In the genomic region with DNA sequence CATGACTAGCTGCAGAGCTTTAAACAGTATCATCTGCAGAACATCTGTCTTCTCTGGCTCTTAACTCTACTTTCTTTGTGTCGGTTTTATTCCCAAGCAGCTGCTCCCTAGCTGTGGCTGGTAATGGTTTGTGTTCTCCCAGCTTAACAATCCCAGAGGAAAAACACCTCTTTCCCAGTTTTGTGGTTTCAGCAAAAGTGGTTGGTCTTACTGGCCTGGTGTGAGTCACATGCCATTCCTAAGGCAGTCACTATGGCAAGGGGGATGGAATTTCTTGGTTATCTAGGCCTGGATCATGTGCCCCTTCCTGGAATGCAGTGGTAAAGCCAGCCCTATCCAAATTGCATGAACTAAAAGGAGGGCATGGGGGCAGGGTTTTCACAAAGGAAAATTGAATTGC, we compare ENCODE assay signal across 9 cellular contexts. TPM values are rescaled to one million over a fixed set of nuclear protein-coding genes. Genes with fewer than 3 reads are reported as not detected.
DNase-seq lines count a peak whose midpoint lies in the region; FAIRE-seq and TF ChIP-seq lines count a peak whose summit lies in the region.
"Had no signal": no experiment of that assay in that cellular context is flagged by ENCODE, and none has a peak within 500 bp of the region (broad histone marks: within the 10 kb centered on the region; RNA-seq: fewer than 3 reads in every experiment).

No MANE protein-coding gene starts in this region.

- H3K4me3 ChIP-seq in AG10803 (ENCODE audit: low read length) (no peak overlapping the region), NT2/D1 (ENCODE audit: insufficient read length, low read depth) (no peak overlapping the region), endothelial cell of umbilical vein (replicated peaks in 1 of 3; ENCODE audit: insufficient read depth in 1 of 3, low read depth in 1 of 3, low read length in 3 of 3) (no peak overlapping the region), stomach (no peak overlapping the region)
- H3K4me3 ChIP-seq: prostate gland had no signal

- CTCF ChIA-PET in endothelial cell of umbilical vein (lab: Charles Lee), result interaction anchor here (1.0 to 1.5 kb wide), 7 partner anchors 9 to 50 kb away, joined by 3 to 9 read pairs (median 3); no protein-coding TSS in a partner anchor

- H3K9ac ChIP-seq in NT2/D1 (ENCODE audit: insufficient read length, low read depth) (no peak overlapping the region), endothelial cell of umbilical vein (replicated peaks; ENCODE audit: extremely low read depth, insufficient read depth, low read length) (no peak overlapping the region)

- intact Hi-C loops in endothelial cell of umbilical vein (cut with micrococcal nuclease), result loop anchor here (5.0 kb wide), 1 partner anchor 43 kb away; a partner anchor contains a TSS
- intact Hi-C loops in stomach (cut with DNase I; ENCODE audit: low total_unique reads), result no loop called here

- no peaks in the 10 kb centered on the region for H3K27me3 ChIP-seq in NT2/D1 (ENCODE audit: insufficient read depth, insufficient read length)
- H3K27me3 ChIP-seq in endothelial cell of umbilical vein (ENCODE audit: control insufficient read depth in 2 of 2, insufficient read depth in 2 of 2, low read length in 2 of 2), result no peaks in the 10 kb centered on the region
- H3K27me3 ChIP-seq in stomach, result no peaks in the 10 kb centered on the region

- H3K36me3 ChIP-seq in NT2/D1 (ENCODE audit: insufficient read depth, insufficient read length, low read length), result peaks cover 19% of the 10 kb centered on the region
- H3K36me3 ChIP-seq in endothelial cell of umbilical vein (ENCODE audit: control insufficient read depth in 2 of 2, extremely low read depth in 1 of 2, insufficient read depth in 2 of 2, low read length in 2 of 2), result peaks cover 3 to 6% of the 10 kb centered on the region in 2 experiments
- H3K36me3 ChIP-seq in stomach, result peaks cover 0 to 57% (median 38%) of the 10 kb centered on the region in 4 donors
- H3K36me3 ChIP-seq: prostate gland had no signal

- no peaks in the 10 kb centered on the region for H3K4me1 ChIP-seq in NT2/D1 (ENCODE audit: insufficient read depth, insufficient read length)
- peaks cover 21% of the 10 kb centered on the region for H3K4me1 ChIP-seq in endothelial cell of umbilical vein (ENCODE audit: control insufficient read depth, extremely low read depth, insufficient read depth, low read length)
- H3K4me1 ChIP-seq in stomach, result peaks cover 0 to 38% (median 14%) of the 10 kb centered on the region in 4 donors
- H3K4me1 ChIP-seq: prostate gland had no signal

- POLR2A ChIA-PET in endothelial cell of umbilical vein (lab: Charles Lee), result no interaction called here

- dilution Hi-C loops in endothelial cell of umbilical vein (cut with MboI; ENCODE audit: extremely low pct_ligation_motif_present, low sequenced_read_pairs), result no loop called here

- no peak for TF ChIP-seq CTCF in AG10803 (conservative IDR thresholded peaks at IDR 0.05; ENCODE audit: low read length)
- TF ChIP-seq CTCF in endothelial cell of umbilical vein (IDR thresholded peaks at IDR 0.05; ENCODE audit: extremely low read depth in 1 of 2, insufficient read depth in 1 of 2, low read depth in 1 of 2, low read length in 2 of 2), result no peak
- no peak for TF ChIP-seq CTCF in GM10266 (IDR thresholded peaks at IDR 0.05; ENCODE audit: control insufficient read depth, insufficient read depth, low read depth, missing control alignments)
- no peak for TF ChIP-seq CTCF in stomach (IDR thresholded peaks at IDR 0.05)

- no peak overlapping the region for H2AFZ ChIP-seq in endothelial cell of umbilical vein (ENCODE audit: low read depth, low read length)

- H3K27ac ChIP-seq in endothelial cell of umbilical vein (ENCODE audit: insufficient read depth, low read depth, low read length), result peak overlapping the region; percentile 61
- no peak overlapping the region for H3K27ac ChIP-seq in stomach
- H3K27ac ChIP-seq: prostate gland had no signal

- no peaks in the 10 kb centered on the region for H3K9me1 ChIP-seq in endothelial cell of umbilical vein (replicated peaks; ENCODE audit: control insufficient read depth, extremely low read depth, insufficient read depth, low read length)

- BruUV-seq in endothelial cell of umbilical vein (replicated peaks; lab: Mats Ljungman, UMichigan), result no TSS peak

- no peak for TF ChIP-seq EP300 in stomach (IDR thresholded peaks at IDR 0.05)

- TF ChIP-seq POLR2A in endothelial cell of umbilical vein (IDR thresholded peaks at IDR 0.05; ENCODE audit: low read depth, low read length) (no peak), stomach (IDR thresholded peaks at IDR 0.05) (no peak)

- no peaks in the 10 kb centered on the region for H3K79me2 ChIP-seq in endothelial cell of umbilical vein (ENCODE audit: control insufficient read depth, insufficient read depth, low read length)

- DNase-seq in AG10803 (ENCODE audit: low read depth), result peak; percentile 100
- peak; percentile 55 for DNase-seq in NT2/D1 (ENCODE audit: low read depth, low spot score)
- DNase-seq in endothelial cell of umbilical vein (ENCODE audit: low read depth, low spot score), result peak; percentile 88
- peak; percentile 8 for DNase-seq in midbrain (lab: John Stamatoyannopoulos, UW)
- DNase-seq in stimulated activated CD4-positive, alpha-beta T cell treated with anti-CD3 and anti-CD28 coated beads, Interleukin-2, amount 100 ng/mL, for 24 hours, result no peak
- DNase-seq in GM10266 (ENCODE audit: extremely low spot score), result no peak
- no peak for DNase-seq in MV-4-11 (lab: John Stamatoyannopoulos, UW)
- DNase-seq in stomach, result no peak

- H3K9me3 ChIP-seq in NT2/D1 (ENCODE audit: insufficient read depth, low read length) (no peaks in the 10 kb centered on the region), endothelial cell of umbilical vein (replicated peaks; ENCODE audit: control insufficient read depth, insufficient read depth, low read length) (no peaks in the 10 kb centered on the region), stomach (no peaks in the 10 kb centered on the region)
- H3K9me3 ChIP-seq: prostate gland had no signal

- WGBS in stomach, 5 donors, result 32 to 65% (median 53%) methylated on average over 1 of the region's 1 CpG

- H3K4me2 ChIP-seq in endothelial cell of umbilical vein (ENCODE audit: insufficient read depth, low read length), result peak overlapping the region; percentile 58

- no peaks in the 10 kb centered on the region for H4K20me1 ChIP-seq in endothelial cell of umbilical vein (replicated peaks; ENCODE audit: control insufficient read depth, extremely low read depth, insufficient read depth, low read length)

- FAIRE-seq in endothelial cell of umbilical vein (lab: Jason Lieb, UNC), result peak; percentile 73

TF ChIP-seq in endothelial cell of umbilical vein, 7 proteins besides CTCF, POLR2A, EP300 and RAD21:
- TF ChIP-seq POLR2AphosphoS5 (IDR thresholded peaks at IDR 0.05; ENCODE audit: insufficient read depth, low read depth, low read length), result peak; percentile 42
- TF ChIP-seq FOS (IDR thresholded peaks at IDR 0.05; ENCODE audit: borderline replicate concordance, insufficient read depth, low read length), result peak; percentile 78
- no peak for TF ChIP-seq EZH2 (IDR thresholded peaks at IDR 0.05; ENCODE audit: borderline replicate concordance, low read depth, low read length, severe bottlenecking)
- TF ChIP-seq, protein P1, sequence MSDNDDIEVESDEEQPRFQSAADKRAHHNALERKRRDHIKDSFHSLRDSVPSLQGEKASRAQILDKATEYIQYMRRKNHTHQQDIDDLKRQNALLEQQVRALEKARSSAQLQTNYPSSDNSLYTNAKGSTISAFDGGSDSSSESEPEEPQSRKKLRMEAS (IDR thresholded peaks at IDR 0.05; ENCODE audit: insufficient read depth, insufficient read length), result peak; percentile 56
- peak; percentile 97 for TF ChIP-seq GATA2 (IDR thresholded peaks at IDR 0.05; ENCODE audit: insufficient read depth, insufficient read length, low read depth, low read length)
- no peak for TF ChIP-seq JUN (IDR thresholded peaks at IDR 0.05; ENCODE audit: borderline replicate concordance, insufficient read depth, insufficient read length, low read depth)
- TF ChIP-seq MYC (IDR thresholded peaks at IDR 0.05; ENCODE audit: low read depth, low read length), result no peak

RNA-seq across cellular contexts. Expression of a gene that starts 27.4 kb away (rescaled TPM):
- total RNA-seq in endothelial cell of umbilical vein (not detected in 2 replicates), stomach (1 to 10 TPM in 1 of 5 donors, not detected in 4; 1.5 TPM)
- polyA plus RNA-seq in endothelial cell of umbilical vein (0.37 and 0.86 TPM in 2 replicates), stomach (1 to 10 TPM in 1 of 3 donors, under 1 TPM in 2; 0.50 to 5.7 (median 0.75) TPM)
- polyA plus RNA-seq in endothelial cell of umbilical vein (2011; cell fraction: cytosol; rRNA removed), result 0.53 and 0.71 TPM in 2 replicates
- polyA plus RNA-seq in endothelial cell of umbilical vein (2011; cell fraction: nucleus; rRNA removed), result 0.15 and 0.25 TPM in 2 replicates
- 0.27 and 1.3 TPM in 2 replicates for polyA plus RNA-seq in endothelial cell of umbilical vein (2012)
- polyA minus RNA-seq in endothelial cell of umbilical vein, result not detected in 2 replicates
- polyA minus RNA-seq in endothelial cell of umbilical vein (2011; cell fraction: cytosol; rRNA and poly(A)+ RNA removed), result not detected
- not detected in 2 replicates for polyA minus RNA-seq in endothelial cell of umbilical vein (2011; cell fraction: nucleus; rRNA and poly(A)+ RNA removed)
- total RNA-seq: prostate gland had no signal

RNA-seq across cellular contexts. Expression of a gene that starts 44.3 kb away (rescaled TPM):
- total RNA-seq in endothelial cell of umbilical vein, result 1.7 and 2.3 TPM in 2 replicates
- 1.8 and 1.9 TPM in 2 replicates for polyA plus RNA-seq in endothelial cell of umbilical vein
- 2.2 and 3.0 TPM in 2 replicates for polyA plus RNA-seq in endothelial cell of umbilical vein (2011; cell fraction: cytosol; rRNA removed)
- polyA plus RNA-seq in endothelial cell of umbilical vein (2011; cell fraction: nucleus; rRNA removed), result 0.55 and 1.4 TPM in 2 replicates
- polyA plus RNA-seq in endothelial cell of umbilical vein (2012), result 1.2 and 2.5 TPM in 2 replicates
- polyA minus RNA-seq in endothelial cell of umbilical vein, result 1.6 and 2.2 TPM in 2 replicates
- polyA minus RNA-seq in endothelial cell of umbilical vein (2011; cell fraction: cytosol; rRNA and poly(A)+ RNA removed), result not detected
- 0.24 and 1.2 TPM in 2 replicates for polyA minus RNA-seq in endothelial cell of umbilical vein (2011; cell fraction: nucleus; rRNA and poly(A)+ RNA removed)
- total RNA-seq in stomach, result 10 to 100 TPM in 1 of 5 donors, 1 to 10 TPM in 4; 1.5 to 21.3 (median 9.8) TPM
- 1 to 10 TPM; 4.4 to 7.6 (median 4.6) TPM for polyA plus RNA-seq in stomach

RNA-seq across cellular contexts. Expression of a gene that starts 51.8 kb away (rescaled TPM):
- total RNA-seq in endothelial cell of umbilical vein (0.22 TPM in 1 of 2 replicates, not detected in the other), stomach (1 to 10 TPM in 2 of 5 donors, not detected in 3; 4.5 to 8.8 TPM)
- polyA plus RNA-seq in endothelial cell of umbilical vein (0.06 and 0.07 TPM in 2 replicates), stomach (10 to 100 TPM in 1 of 3 donors, 1 to 10 TPM in 2; 4.4 to 14.5 (median 5.4) TPM)
- 0.13 and 0.26 TPM in 2 replicates for polyA plus RNA-seq in endothelial cell of umbilical vein (2011; cell fraction: cytosol; rRNA removed)
- 0.12 TPM in 1 of 2 replicates, not detected in the other for polyA plus RNA-seq in endothelial cell of umbilical vein (2011; cell fraction: nucleus; rRNA removed)
- polyA plus RNA-seq in endothelial cell of umbilical vein (2012), result 1.1 and 1.4 TPM in 2 replicates
- not detected in 2 replicates for polyA minus RNA-seq in endothelial cell of umbilical vein
- not detected for polyA minus RNA-seq in endothelial cell of umbilical vein (2011; cell fraction: cytosol; rRNA and poly(A)+ RNA removed)
- not detected in 2 replicates for polyA minus RNA-seq in endothelial cell of umbilical vein (2011; cell fraction: nucleus; rRNA and poly(A)+ RNA removed)

Comparison
In these comparisons a context has a peak if more than half of its experiments do, and no peak if none do; other contexts are left out.
1. DNase-seq: peak in AG10803 (single experiment), NT2/D1 (single experiment), endothelial cell of umbilical vein (single experiment) and midbrain (single experiment); none in stimulated activated CD4-positive, alpha-beta T cell treated with anti-CD3 and anti-CD28 coated beads, Interleukin-2, amount 100 ng/mL, for 24 hours (0 of 2), GM10266 (single experiment), MV-4-11 (single experiment) and stomach (single experiment).